In genomic region chr2:172456002-172456401, GRCh38 we compare ENCODE assay signal across 11 cellular contexts. TPM values are rescaled to one million over a fixed set of nuclear protein-coding genes. Genes with fewer than 3 reads are reported as not detected.
DNase-seq lines count a peak whose midpoint lies in the region; ATAC-seq, FAIRE-seq and TF ChIP-seq lines count a peak whose summit lies in the region.
"Had no signal": no experiment of that assay in that cellular context is flagged by ENCODE, and none has a peak within 500 bp of the region (broad histone marks: within the 10 kb centered on the region; RNA-seq: fewer than 3 reads in every experiment).

No MANE protein-coding gene starts in this region.

- H3K23ac ChIP-seq in mesendoderm (ENCODE audit: low read length): no peak overlapping the region

- H3K4ac ChIP-seq in mesendoderm (ENCODE audit: low read depth, low read length): no peak overlapping the region

- H3K27me3 ChIP-seq in CD4-positive, CD25-positive, alpha-beta regulatory T cell (ENCODE audit: control insufficient read depth, insufficient read depth, low read length): no peaks in the 10 kb centered on the region
- H3K27me3 ChIP-seq in body of pancreas: no peaks in the 10 kb centered on the region
- no peaks in the 10 kb centered on the region for H3K27me3 ChIP-seq in mesendoderm (ENCODE audit: insufficient read depth, low read length, poor library complexity)
- no peaks in the 10 kb centered on the region for H3K27me3 ChIP-seq in ovary
- H3K27me3 ChIP-seq in aorta (ENCODE audit: control insufficient read depth in 1 of 2, insufficient read depth in 2 of 2, low read length in 1 of 2): peaks cover 0 to 1% of the 10 kb centered on the region in 2 donors

- H3K9ac ChIP-seq in mesendoderm (ENCODE audit: low read length): no peak overlapping the region

- H4K5ac ChIP-seq in mesendoderm (ENCODE audit: low read length): no peak overlapping the region

- no peak for TF ChIP-seq EP300 in ovary (IDR thresholded peaks at IDR 0.05)

- peaks cover 37% of the 10 kb centered on the region for H3K4me1 ChIP-seq in CD4-positive, CD25-positive, alpha-beta regulatory T cell (ENCODE audit: control insufficient read depth, insufficient read depth, low read length, poor library complexity, severe bottlenecking)
- H3K4me1 ChIP-seq in body of pancreas (peaks cover 55% of the 10 kb centered on the region), mesendoderm (ENCODE audit: control insufficient read depth, low read depth, low read length) (peaks cover 8% of the 10 kb centered on the region), ovary (ENCODE audit: insufficient read depth) (peaks cover 2% of the 10 kb centered on the region), aorta (ENCODE audit: control insufficient read depth in 1 of 2, insufficient read depth in 2 of 2, low read length in 2 of 2) (no peaks in the 10 kb centered on the region)

- DNase-seq in CD4-positive, CD25-positive, alpha-beta regulatory T cell: no peak
- DNase-seq in HT-29 (ENCODE audit: low spot score) (peak; percentile 50), body of pancreas (no peak), mesendoderm (peak; percentile 66), HTR-8/SVneo (ENCODE audit: insufficient read length, low spot score) (no peak), ovary (no peak), aorta (no peak)
- DNase-seq: activated CD8-positive, alpha-beta memory T cell treated with anti-CD3 and anti-CD28 coated beads, Interleukin-2, amount 50 U/mL, for 4 hours; NCI-H2029 treated with DMSO at 0.1 percent for 48 hours had no signal

- H3K36me3 ChIP-seq in CD4-positive, CD25-positive, alpha-beta regulatory T cell (ENCODE audit: control insufficient read depth, insufficient read depth, low read length): peaks cover 4% of the 10 kb centered on the region
- H3K36me3 ChIP-seq in body of pancreas (replicated peaks in 1 of 2; ENCODE audit: insufficient read depth in 1 of 2, low read depth in 2 of 2) (no peaks in the 10 kb centered on the region), mesendoderm (ENCODE audit: control insufficient read depth, insufficient read depth, low read length) (no peaks in the 10 kb centered on the region), ovary (no peaks in the 10 kb centered on the region), aorta (ENCODE audit: control insufficient read depth in 1 of 2, insufficient read depth in 2 of 2, low read length in 1 of 2) (no peaks in the 10 kb centered on the region)

- 20 to 28% methylated on average over 4 of the region's 4 CpGs for WGBS in body of pancreas, 2 donors
- WGBS in mesendoderm (ENCODE audit: extremely low coverage, insufficient coverage, low lambda C conversion rate): no CpG with 5 or more reads among the region's 4 CpGs
- 83 to 90% (median 84%) methylated on average over 4 of the region's 4 CpGs for WGBS in ovary, 3 donors
- 93 to 94% methylated on average over 4 of the region's 4 CpGs for WGBS in aorta, 2 donors

- no peak overlapping the region for H2AK5ac ChIP-seq in mesendoderm (ENCODE audit: low read length)

- TF ChIP-seq CTCF in body of pancreas (IDR thresholded peaks at IDR 0.05) (peak in 4 of 7 experiments; percentile 10 to 14 (median 11)), ovary (IDR thresholded peaks at IDR 0.05) (no peak)

- H3K4me3 ChIP-seq in CD4-positive, CD25-positive, alpha-beta regulatory T cell (ENCODE audit: low read depth, low read length): no peak overlapping the region
- H3K4me3 ChIP-seq in body of pancreas (no peak overlapping the region), mesendoderm (ENCODE audit: low read length) (no peak overlapping the region), ovary (no peak overlapping the region), aorta (ENCODE audit: low read length in 2 of 2) (no peak overlapping the region)

- peaks cover 20 to 91% (median 57%) of the 10 kb centered on the region in 4 donors for H3K4me1 Mint-ChIP-seq in CD4-positive, CD25-positive, alpha-beta regulatory T cell

- H3K27me3 Mint-ChIP-seq in CD4-positive, CD25-positive, alpha-beta regulatory T cell: no peaks in the 10 kb centered on the region

- no peaks in the 10 kb centered on the region for H3K9me3 ChIP-seq in CD4-positive, CD25-positive, alpha-beta regulatory T cell (ENCODE audit: control insufficient read depth in 2 of 2, low read length in 2 of 2)
- no peaks in the 10 kb centered on the region for H3K9me3 ChIP-seq in body of pancreas
- H3K9me3 ChIP-seq in ovary: no peaks in the 10 kb centered on the region
- no peaks in the 10 kb centered on the region for H3K9me3 ChIP-seq in aorta (ENCODE audit: control insufficient read depth, low read length)

- H3K79me2 ChIP-seq in mesendoderm (ENCODE audit: control insufficient read depth, insufficient read depth, low read length): peaks cover 2% of the 10 kb centered on the region

- no peak overlapping the region for H2BK120ac ChIP-seq in mesendoderm (ENCODE audit: low read depth, low read length)

- ATAC-seq in CD4-positive, CD25-positive, alpha-beta regulatory T cell (ENCODE audit: low read depth in 2 of 2): no peak
- ATAC-seq in body of pancreas: peak; percentile 27
- no peak for ATAC-seq in HG02798 (IDR thresholded peaks at IDR 0.05; ENCODE audit: poor library complexity, unreplicated experiment)
- ATAC-seq in aorta (ENCODE audit: low FRiP score): no peak

- no peak overlapping the region for H2BK5ac ChIP-seq in mesendoderm (ENCODE audit: low read length)

- no peak overlapping the region for H3K27ac ChIP-seq in CD4-positive, CD25-positive, alpha-beta regulatory T cell (ENCODE audit: insufficient read depth, low read length, poor library complexity, severe bottlenecking)
- H3K27ac ChIP-seq in body of pancreas: peak overlapping the region; percentile 17 to 44 (median 28)
- no peak overlapping the region for H3K27ac ChIP-seq in mesendoderm (ENCODE audit: low read depth, low read length)
- H3K27ac ChIP-seq in ovary: no peak overlapping the region
- H3K27ac ChIP-seq in aorta (ENCODE audit: low read depth in 1 of 2, low read length in 2 of 2): no peak overlapping the region

- no peak overlapping the region for H2BK15ac ChIP-seq in mesendoderm (replicated peaks; ENCODE audit: low read depth)

- FAIRE-seq in HTR-8/SVneo (lab: Jason Lieb, UNC): no peak
- FAIRE-seq: islet of Langerhans had no signal

- TF ChIP-seq POLR2A in body of pancreas (IDR thresholded peaks at IDR 0.05): no peak
- TF ChIP-seq POLR2A in ovary (IDR thresholded peaks at IDR 0.05): no peak

- H3K18ac ChIP-seq in mesendoderm (ENCODE audit: low read length): no peak overlapping the region

- H4K8ac ChIP-seq in mesendoderm (ENCODE audit: low read depth, low read length): no peak overlapping the region

- no peaks in the 10 kb centered on the region for H3K9me3 Mint-ChIP-seq in CD4-positive, CD25-positive, alpha-beta regulatory T cell

- peak overlapping the region; percentile 74 to 85 (median 80) for H3K27ac Mint-ChIP-seq in CD4-positive, CD25-positive, alpha-beta regulatory T cell

- H3K36me3 Mint-ChIP-seq in CD4-positive, CD25-positive, alpha-beta regulatory T cell: peaks cover 10% of the 10 kb centered on the region

- intact Hi-C loops in body of pancreas (cut with DNase I) (no loop called here), ovary (cut with DNase I) (no loop called here), aorta (cut with DNase I) (no loop called here)

- no peaks in the 10 kb centered on the region for H3K79me1 ChIP-seq in mesendoderm (ENCODE audit: low read length)

- no peak overlapping the region for H3K56ac ChIP-seq in mesendoderm (ENCODE audit: low read length)

- H3K4me2 ChIP-seq in mesendoderm (ENCODE audit: low read length): no peak overlapping the region

- H3K4me3 Mint-ChIP-seq in CD4-positive, CD25-positive, alpha-beta regulatory T cell: peak overlapping the region in 2 of 4 donors; percentile 42 to 64

RNA-seq across cellular contexts. Expression of gene ITGA6, which starts 28.6 kb away (rescaled TPM):
- total RNA-seq in CD4-positive, CD25-positive, alpha-beta regulatory T cell: 68.5 TPM
- polyA plus RNA-seq in CD4-positive, CD25-positive, alpha-beta regulatory T cell: 10 to 100 TPM; 39.2 to 59.4 (median 45.8) TPM
- 147 and 155 TPM in 2 replicates for total RNA-seq in HT-29 (2014; rRNA removed; shearing (Covaris generic))
- 100 to 1,000 TPM in 1 of 2 donors, 10 to 100 TPM in 1; 90.0 to 210 TPM for total RNA-seq in body of pancreas
- 25.4 TPM for polyA plus RNA-seq in mesendoderm (2013, experiment 1 of 2)
- 26.4 TPM for polyA plus RNA-seq in mesendoderm (2013, experiment 2 of 2)
- total RNA-seq in ovary: 10 to 100 TPM in 5 of 7 donors, 1 to 10 TPM in 2; 8.4 to 39.6 (median 19.0) TPM
- polyA plus RNA-seq in ovary: 10 to 100 TPM; 16.5 to 51.6 TPM
- 10 to 100 TPM; 49.0 to 67.6 TPM for total RNA-seq in aorta
- 1 to 10 TPM in 1 of 2 donors, under 1 TPM in 1; 0.46 to 4.0 TPM for polyA plus RNA-seq in aorta

Comparison
In these comparisons a context has a peak if more than half of its experiments do, and no peak if none do; other contexts are left out.
1. DNase-seq: peak in HT-29 (single experiment) and mesendoderm (single experiment); none in CD4-positive, CD25-positive, alpha-beta regulatory T cell (0 of 3), body of pancreas (0 of 4), HTR-8/SVneo (single experiment), ovary (0 of 5) and aorta (0 of 2).
2. H3K27ac ChIP-seq: peak in body of pancreas (4 of 4); none in CD4-positive, CD25-positive, alpha-beta regulatory T cell (single experiment), mesendoderm (single experiment), ovary (0 of 2) and aorta (0 of 2).
3. CTCF ChIP-seq: peak in body of pancreas (4 of 7); none in ovary (0 of 3).